In genomic region chr11:124961972-124962609, GRCh38 we compare ENCODE assay signal across 8 cellular contexts. TPM values are rescaled to one million over a fixed set of nuclear protein-coding genes. Genes with fewer than 3 reads are reported as not detected.
DNase-seq lines count a peak whose midpoint lies in the region; TF ChIP-seq lines count a peak whose summit lies in the region.

No MANE protein-coding gene starts in this region.

- no peak overlapping the region for H3K56ac ChIP-seq in H9 (ENCODE audit: insufficient read length, low read depth, low read length)

- 100% methylated on average over 1 of the region's 5 CpGs for WGBS in H9 (ENCODE audit: extremely low coverage, insufficient read length, low lambda C conversion rate)

- no peak overlapping the region for H2BK12ac ChIP-seq in H9 (ENCODE audit: insufficient read length, low read depth, low read length)

- no peak overlapping the region for H3K4me3 Mint-ChIP-seq in H9

- no peak overlapping the region for H3K14ac ChIP-seq in H9 (ENCODE audit: insufficient read depth, low read length)

- H3K9me3 Mint-ChIP-seq in H9 = peaks cover 0 to 2% of the 10 kb centered on the region in 2 experiments; a peak in 2 of 5 replicates

- H2BK15ac ChIP-seq in H9 (ENCODE audit: low read depth, low read length) = no peak overlapping the region

- H3K27me3 ChIP-seq in H9 (ENCODE audit: insufficient read depth, low read length) = no peaks in the 10 kb centered on the region

- H4K20me1 ChIP-seq in H9 (ENCODE audit: control insufficient read depth, insufficient read depth, insufficient read length) = no peaks in the 10 kb centered on the region

- no peak overlapping the region for H2BK5ac ChIP-seq in H9 (ENCODE audit: insufficient read length, low read length)

- peak; percentile 75 for TF ChIP-seq CTCF in 22Rv1 (IDR thresholded peaks at IDR 0.05)
- peak; percentile 77 for TF ChIP-seq CTCF in H9 (conservative IDR thresholded peaks at IDR 0.05)

- no peak overlapping the region for H3T11ph ChIP-seq in H9 (ENCODE audit: low read length)

- no peaks in the 10 kb centered on the region for H3K4me1 ChIP-seq in H9 (ENCODE audit: insufficient read depth, low read length)

- H3K9ac ChIP-seq in H9 (ENCODE audit: extremely low read depth, insufficient read length, low read length) = no peak overlapping the region

- no peak overlapping the region for H3K27ac Mint-ChIP-seq in H9

- H3K79me2 ChIP-seq in H9 (ENCODE audit: insufficient read depth, low read length) = no peaks in the 10 kb centered on the region

- no peak overlapping the region for H2AFZ ChIP-seq in H9 (ENCODE audit: low read length)

- H3K79me1 ChIP-seq in H9 (ENCODE audit: insufficient read depth, low read depth, low read length, poor library complexity, severe bottlenecking) = no peaks in the 10 kb centered on the region

- no peaks in the 10 kb centered on the region for H3K36me3 Mint-ChIP-seq in H9 (ENCODE audit: insufficient read depth in 1 of 3, low read depth in 3 of 3)

- no peak overlapping the region for H3K4ac ChIP-seq in H9 (ENCODE audit: low read depth, low read length)

- no peak overlapping the region for H2BK120ac ChIP-seq in H9 (ENCODE audit: low read depth, low read length, poor library complexity, severe bottlenecking)

- H3K4me2 ChIP-seq in H9 (ENCODE audit: insufficient read depth, insufficient read length, low read length) = no peak overlapping the region

- no peak overlapping the region for H3K18ac ChIP-seq in H9 (ENCODE audit: insufficient read length, low read depth, low read length)

- H4K8ac ChIP-seq in H9 (replicated peaks; ENCODE audit: insufficient read length, low read depth, low read length) = no peak overlapping the region

- H3K9me3 ChIP-seq in H9 (ENCODE audit: control insufficient read depth, low read depth, low read length) = no peaks in the 10 kb centered on the region

- H3K4me1 Mint-ChIP-seq in H9 = no peaks in the 10 kb centered on the region

- H3K27me3 Mint-ChIP-seq in H9 (ENCODE audit: low read depth) = peaks cover 13% of the 10 kb centered on the region; the same call in 1 of the 2 replicates

- no peak overlapping the region for H3K27ac ChIP-seq in 22Rv1
- no peak overlapping the region for H3K27ac ChIP-seq in H9 (ENCODE audit: insufficient read length, low read depth, low read length)

- H3K23ac ChIP-seq in H9 (ENCODE audit: insufficient read length, low read depth, low read length) = no peak overlapping the region

- H2AK5ac ChIP-seq in H9 (ENCODE audit: insufficient read length, low read length) = no peak overlapping the region

- no peak overlapping the region for H4K91ac ChIP-seq in H9 (ENCODE audit: insufficient read length, low read depth, low read length)

- no peaks in the 10 kb centered on the region for H3K23me2 ChIP-seq in H9 (ENCODE audit: insufficient read length, low read depth, low read length, poor library complexity, severe bottlenecking)

- H4K5ac ChIP-seq in H9 (ENCODE audit: insufficient read length, low read depth, low read length) = no peak overlapping the region

- peak; percentile 77 for DNase-seq in GM03348 (ENCODE audit: low spot score)
- DNase-seq in H9 = no peak
- peak; percentile 80 for DNase-seq in M059J (ENCODE audit: low read depth)
- peak; percentile 19 for DNase-seq in SHP77 treated with DMSO at 0.1 percent for 48 hours (lab: John Stamatoyannopoulos, UW)
- DNase-seq in epidermal melanocyte (ENCODE audit: insufficient read length, low spot score) = peak; percentile 77
- peak; percentile 24 for DNase-seq in mucosa of gallbladder (ENCODE audit: low spot score)
- DNase-seq in effector CD8-positive, alpha-beta T cell (lab: John Stamatoyannopoulos, UW) = no peak

- no peak overlapping the region for H2BK20ac ChIP-seq in H9 (ENCODE audit: low read depth, low read length, poor library complexity, severe bottlenecking)

RNA-seq across cellular contexts. Expression of gene CCDC15, which starts 8.1 kb away (rescaled TPM):
- 2.3 and 2.8 TPM in 2 replicates for total RNA-seq in H9 (2021)
- 6.1 and 7.6 TPM in 2 replicates for total RNA-seq in M059J (2014; rRNA removed; shearing (Covaris generic))
- 0.49 TPM for total RNA-seq in mucosa of gallbladder

RNA-seq across cellular contexts. Expression of gene HEPACAM, which starts 26.2 kb away (rescaled TPM):
- not detected in 2 replicates for total RNA-seq in H9 (2021)
- not detected in 2 replicates for total RNA-seq in M059J (2014; rRNA removed; shearing (Covaris generic))
- 0.37 TPM for total RNA-seq in mucosa of gallbladder

RNA-seq across cellular contexts. Expression of gene HEPN1, which starts 43.0 kb away (rescaled TPM):
- total RNA-seq in H9 (2021) = not detected in 2 replicates
- total RNA-seq in M059J (2014; rRNA removed; shearing (Covaris generic)) = not detected in 2 replicates
- not detected for total RNA-seq in mucosa of gallbladder

Comparison
In these comparisons a context has a peak if more than half of its experiments do, and no peak if none do; other contexts are left out.
1. DNase-seq: peak in GM03348 (single experiment), M059J (single experiment), SHP77 treated with DMSO at 0.1 percent for 48 hours (single experiment), epidermal melanocyte (single experiment) and mucosa of gallbladder (single experiment); none in H9 (single experiment) and effector CD8-positive, alpha-beta T cell (single experiment).